Comparison of ENCODE assay signal across 17 cellular contexts in the genomic region with DNA sequence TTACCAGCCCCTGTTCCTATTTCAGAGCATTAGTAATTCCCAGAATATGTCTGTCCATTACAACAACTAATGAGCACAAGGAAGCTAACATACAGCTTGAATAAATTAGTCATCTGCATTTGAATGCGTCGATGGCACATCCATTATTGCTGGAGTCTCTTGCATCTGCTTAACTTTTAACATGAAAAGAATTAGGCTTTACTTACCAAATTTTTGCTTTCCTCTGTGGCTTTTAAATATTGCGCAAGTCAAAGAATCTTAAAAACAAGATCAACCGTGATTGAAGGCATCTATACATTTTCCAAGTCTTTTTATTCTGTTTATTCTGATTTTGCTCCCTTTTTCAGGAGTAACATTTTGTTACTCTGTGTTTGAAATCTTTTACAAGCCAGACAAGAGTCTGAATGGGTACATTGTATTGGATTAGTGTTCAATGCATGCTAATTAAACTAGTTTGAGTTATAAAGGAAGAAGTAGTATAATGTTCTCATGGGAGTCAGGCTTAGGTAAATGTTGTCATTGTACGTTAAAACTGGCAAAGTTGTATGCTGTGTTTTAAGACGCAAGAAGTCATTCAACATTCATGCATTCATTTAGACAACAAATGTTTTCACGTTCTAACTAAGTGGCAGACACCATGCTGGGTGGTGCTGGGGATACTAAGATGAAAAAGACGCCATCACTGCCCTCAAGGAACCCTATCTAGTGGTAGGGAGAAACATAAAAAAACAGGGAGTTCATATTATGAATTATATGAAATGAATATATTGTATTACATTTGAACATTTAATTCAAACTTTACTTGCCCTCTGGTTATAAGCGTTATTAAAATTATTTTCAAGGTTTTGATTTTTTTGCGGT. TPM values are rescaled to one million over a fixed set of nuclear protein-coding genes. Genes with fewer than 3 reads are reported as not detected.
"Had no signal": no experiment of that assay in that cellular context is flagged by ENCODE, and none has a peak within 500 bp of the region (broad histone marks: within the 10 kb centered on the region; RNA-seq: fewer than 3 reads in every experiment).

No MANE protein-coding gene starts in this region.

- H3K36me3 ChIP-seq: heart right ventricle, sigmoid colon, upper lobe of right lung, WERI-Rb-1 had no signal

- H3K27ac Mint-ChIP-seq: activated CD4-positive, alpha-beta memory T cell treated with anti-CD3 and anti-CD28 coated beads for 36 hours; activated naive CD8-positive, alpha-beta T cell; natural killer cell; stimulated activated effector memory CD8-positive, alpha-beta T cell treated with anti-CD3 and anti-CD28 coated beads, Interleukin-12 subunit alpha, Interleukin-12 subunit beta, amount 100 ng/mL, for 72 hours; T-helper 17 cell had no signal

- H3K9me3 ChIP-seq: body of pancreas, heart right ventricle, sigmoid colon, testis, upper lobe of right lung had no signal

- H3K4me1 ChIP-seq: testis, upper lobe of right lung had no signal

- H3K27me3 ChIP-seq: body of pancreas, sigmoid colon, testis had no signal

- H3K27ac ChIP-seq: body of pancreas, heart right ventricle, sigmoid colon, testis, upper lobe of right lung, WERI-Rb-1 had no signal

- H3K4me1 Mint-ChIP-seq: natural killer cell; stimulated activated effector memory CD8-positive, alpha-beta T cell treated with anti-CD3 and anti-CD28 coated beads, Interleukin-12 subunit alpha, Interleukin-12 subunit beta, amount 100 ng/mL, for 72 hours; T-helper 17 cell had no signal

- H3K4me3 Mint-ChIP-seq: activated CD4-positive, alpha-beta memory T cell treated with anti-CD3 and anti-CD28 coated beads for 36 hours; activated naive CD8-positive, alpha-beta T cell; natural killer cell; stimulated activated effector memory CD8-positive, alpha-beta T cell treated with anti-CD3 and anti-CD28 coated beads, Interleukin-12 subunit alpha, Interleukin-12 subunit beta, amount 100 ng/mL, for 72 hours; T-helper 17 cell had no signal

- H3K36me3 Mint-ChIP-seq: activated CD4-positive, alpha-beta memory T cell treated with anti-CD3 and anti-CD28 coated beads for 36 hours; activated naive CD8-positive, alpha-beta T cell; natural killer cell; stimulated activated effector memory CD8-positive, alpha-beta T cell treated with anti-CD3 and anti-CD28 coated beads, Interleukin-12 subunit alpha, Interleukin-12 subunit beta, amount 100 ng/mL, for 72 hours had no signal

- H3K9me3 Mint-ChIP-seq: activated CD4-positive, alpha-beta memory T cell treated with anti-CD3 and anti-CD28 coated beads for 36 hours; natural killer cell; stimulated activated effector memory CD8-positive, alpha-beta T cell treated with anti-CD3 and anti-CD28 coated beads, Interleukin-12 subunit alpha, Interleukin-12 subunit beta, amount 100 ng/mL, for 72 hours had no signal

- H3K4me3 ChIP-seq: body of pancreas, heart right ventricle, sigmoid colon, testis, upper lobe of right lung had no signal

- DNase-seq: activated CD4-positive, alpha-beta memory T cell treated with anti-CD3 and anti-CD28 coated beads for 36 hours; activated T-cell treated with anti-CD3 and anti-CD28 coated beads for 4 hours; amygdala; body of pancreas; caudate nucleus; heart right ventricle; natural killer cell; nucleus accumbens; sigmoid colon; stimulated activated CD4-positive, alpha-beta T cell treated with anti-CD3 and anti-CD28 coated beads, Interleukin-4, amount 100 ng/mL, for 24 hours; T-helper 17 cell; testis; upper lobe of right lung; WERI-Rb-1 had no signal

- ATAC-seq: body of pancreas; heart right ventricle; natural killer cell; stimulated activated effector memory CD8-positive, alpha-beta T cell treated with anti-CD3 and anti-CD28 coated beads, Interleukin-12 subunit alpha, Interleukin-12 subunit beta, amount 100 ng/mL, for 72 hours; T-helper 17 cell; upper lobe of right lung had no signal

RNA-seq across cellular contexts. Expression of a gene that starts 3.9 kb away (rescaled TPM):
- total RNA-seq: activated CD4-positive, alpha-beta memory T cell treated with anti-CD3 and anti-CD28 coated beads for 36 hours; epithelial cell of proximal tubule; natural killer cell; T-helper 17 cell had no signal
